Comparison of ENCODE assay signal across 15 cellular contexts in the genomic region with DNA sequence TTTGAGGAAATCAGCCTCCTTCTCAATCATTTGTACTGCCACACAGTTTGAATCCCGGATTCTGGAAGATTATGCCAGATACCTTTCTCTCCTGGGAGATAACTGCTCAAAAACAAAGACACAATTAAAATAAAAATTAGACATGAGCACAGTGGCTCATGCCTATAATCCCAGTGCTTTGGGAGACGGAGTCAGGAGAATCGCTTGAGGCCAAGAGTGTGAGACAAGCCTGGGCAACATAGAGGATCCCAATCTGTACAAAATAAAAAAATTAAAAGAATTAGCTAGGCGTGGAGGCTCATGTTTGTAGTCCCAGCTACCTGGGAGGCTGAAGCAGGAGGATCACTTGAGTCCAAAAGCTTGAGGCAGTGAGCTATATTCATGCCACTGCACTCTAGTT.
DNase-seq lines count a peak whose midpoint lies in the region; ATAC-seq and TF ChIP-seq lines count a peak whose summit lies in the region.
"Had no signal": no experiment of that assay in that cellular context is flagged by ENCODE, and none has a peak within 500 bp of the region (broad histone marks: within the 10 kb centered on the region; RNA-seq: fewer than 3 reads in every experiment).

No MANE protein-coding gene starts in this region.

- peak; percentile 61 for ATAC-seq in foreskin keratinocyte
- no peak for ATAC-seq in right cardiac atrium

- H3K4me3 ChIP-seq in SJSA1 = no peak overlapping the region
- no peak overlapping the region for H3K4me3 ChIP-seq in right cardiac atrium (ENCODE audit: low read length)
- H3K4me3 ChIP-seq: HAP-1, SJCRH30 had no signal

- peaks cover 24% of the 10 kb centered on the region for H3K4me1 Mint-ChIP-seq in HFFc6 (ENCODE audit: low read depth)
- H3K4me1 Mint-ChIP-seq in osteocyte (ENCODE audit: unreplicated experiment) = peaks cover 20% of the 10 kb centered on the region

- H3K27ac Mint-ChIP-seq in HFFc6 (peak overlapping the region; percentile 53), osteocyte (ENCODE audit: unreplicated experiment) (peak overlapping the region; percentile 77)

- WGBS in right cardiac atrium = 66% methylated on average over 4 of the region's 4 CpGs

- no peak for TF ChIP-seq CTCF in HFFc6 (IDR thresholded peaks at IDR 0.05)
- no peak for TF ChIP-seq CTCF in foreskin keratinocyte (conservative IDR thresholded peaks at IDR 0.05)
- TF ChIP-seq CTCF in osteocyte (IDR thresholded peaks at IDR 0.05) = no peak

- intact Hi-C loops in right cardiac atrium (cut with DNase I) = no loop called here

- H3K9me3 ChIP-seq in SJSA1 (replicated peaks) (no peaks in the 10 kb centered on the region), right cardiac atrium (ENCODE audit: control insufficient read depth, low read length) (no peaks in the 10 kb centered on the region)
- H3K9me3 ChIP-seq: HAP-1, SJCRH30 had no signal

- H3K27me3 ChIP-seq in SJSA1 (replicated peaks) (no peaks in the 10 kb centered on the region), foreskin keratinocyte (no peaks in the 10 kb centered on the region), right cardiac atrium (ENCODE audit: control insufficient read depth, insufficient read depth) (no peaks in the 10 kb centered on the region)
- H3K27me3 ChIP-seq: SJCRH30 had no signal

- H3K36me3 ChIP-seq in SJSA1 = no peaks in the 10 kb centered on the region
- H3K36me3 ChIP-seq: HAP-1, SJCRH30 had no signal

- H3K36me3 Mint-ChIP-seq in HFFc6 (ENCODE audit: low read depth) (peaks cover 6% of the 10 kb centered on the region), osteocyte (ENCODE audit: unreplicated experiment) (peaks cover 2% of the 10 kb centered on the region)

- H3K4me3 Mint-ChIP-seq in HFFc6 = no peak overlapping the region
- H3K4me3 Mint-ChIP-seq in osteocyte (ENCODE audit: unreplicated experiment) = no peak overlapping the region

- H3K27ac ChIP-seq in SJSA1 (peak overlapping the region; percentile 32; the same call in 1 of the 2 replicates), foreskin keratinocyte (peak overlapping the region; percentile 20), right cardiac atrium (ENCODE audit: low read length) (no peak overlapping the region)
- H3K27ac ChIP-seq: SJCRH30 had no signal

- H3K27me3 Mint-ChIP-seq in HFFc6 (ENCODE audit: insufficient read depth) = no peaks in the 10 kb centered on the region
- H3K27me3 Mint-ChIP-seq in osteocyte (ENCODE audit: unreplicated experiment) = no peaks in the 10 kb centered on the region

- DNase-seq in HFFc6 (no peak), SJSA1 (ENCODE audit: low read depth in 1 of 2, low spot score in 2 of 2) (no peak), foreskin keratinocyte (peak in 1 of 2 donors; percentile 80), osteocyte (ENCODE audit: extremely low spot score, unreplicated experiment) (no peak), SIG-M5 treated with dmso at 0.1 percent for 504 hours (lab: John Stamatoyannopoulos, UW; ENCODE audit: unreplicated experiment) (no peak), CD1c-positive myeloid dendritic cell (ENCODE audit: extremely low spot score) (no peak), right cardiac atrium (no peak)
- DNase-seq: AML-193, C1 segment of cervical spinal cord, KG1, NCI-H1092 treated with DMSO at 0.1 percent for 48 hours, NCI-H1436 treated with DMSO at 0.1 percent for 48 hours, NCI-H1930 had no signal

- H3K4me1 ChIP-seq in SJSA1 (replicated peaks) = peaks cover 15% of the 10 kb centered on the region
- H3K4me1 ChIP-seq in foreskin keratinocyte = peaks cover 14% of the 10 kb centered on the region
- H3K4me1 ChIP-seq in right cardiac atrium (ENCODE audit: control insufficient read depth, insufficient read depth, low read length) = no peaks in the 10 kb centered on the region
- H3K4me1 ChIP-seq: SJCRH30 had no signal

- peaks cover 5% of the 10 kb centered on the region; the same call in 1 of the 2 replicates for H3K9me3 Mint-ChIP-seq in HFFc6
- H3K9me3 Mint-ChIP-seq in osteocyte (ENCODE audit: unreplicated experiment) = peaks cover 9% of the 10 kb centered on the region
